1 cellular context compared by ENCODE assay signal in the genomic region with DNA sequence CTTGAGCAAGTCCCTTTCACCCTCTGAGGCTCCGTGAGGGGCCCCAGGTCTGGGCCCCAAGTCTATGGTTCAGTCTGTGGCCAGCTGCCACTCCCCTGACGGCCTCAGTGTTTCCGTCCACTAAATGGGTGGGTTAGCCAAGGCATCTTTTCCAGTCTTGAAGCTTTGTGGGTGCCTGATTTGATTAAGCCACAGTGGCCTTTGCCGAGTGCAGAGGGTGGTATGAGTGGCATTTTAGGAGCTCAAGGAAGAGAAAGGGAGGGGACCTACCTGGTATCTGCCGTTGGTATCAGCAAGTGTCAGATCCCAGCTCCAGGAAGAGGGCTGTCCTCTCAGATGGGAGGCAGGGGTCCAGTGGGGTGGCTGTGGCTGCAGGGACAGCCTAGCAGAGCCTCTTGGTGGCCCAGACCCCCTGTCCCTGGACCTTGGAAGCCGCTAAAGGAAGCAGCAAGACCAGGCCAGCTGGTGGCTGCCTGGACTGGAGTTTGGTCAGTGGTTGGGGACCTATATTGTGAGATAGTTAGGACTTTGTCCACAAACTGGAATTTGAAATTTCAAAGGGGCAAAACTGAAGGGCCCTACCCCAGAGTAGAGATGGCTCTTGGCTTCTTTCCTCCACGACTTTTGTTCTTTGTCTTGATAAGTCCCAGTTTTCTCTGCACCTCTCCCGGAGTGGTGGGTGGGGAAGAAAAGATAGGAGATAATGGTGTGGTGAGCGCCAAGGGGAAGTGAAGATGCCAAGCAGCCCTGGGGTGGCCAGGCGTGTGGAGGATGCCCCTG.
A peak's percentile ranks its signal among the peaks of the same experiment; 100 is the strongest.
TF ChIP-seq lines count a peak whose summit lies in the region.

No MANE protein-coding gene starts in this region.

TF ChIP-seq in HepG2, 621 proteins besides CTCF, POLR2A, EP300 and RAD21 (continued from another document and continues in another):
- TF ChIP-seq ZBED4 (CRISPR knock-in tag; IDR thresholded peaks at IDR 0.05; ENCODE audit: borderline replicate concordance) (peak; percentile 71), RXRA (CRISPR knock-in tag; IDR thresholded peaks at IDR 0.05) (no peak), ZNF713 (CRISPR knock-in tag; IDR thresholded peaks at IDR 0.05) (peak; percentile 80; the same call in 1 of the 2 replicates), FLYWCH1 (CRISPR knock-in tag; IDR thresholded peaks at IDR 0.05) (no peak), KLF12 (CRISPR knock-in tag; IDR thresholded peaks at IDR 0.05; ENCODE audit: borderline replicate concordance) (no peak), ZNF891 (CRISPR knock-in tag; IDR thresholded peaks at IDR 0.05) (no peak), ZNF510 (CRISPR knock-in tag; IDR thresholded peaks at IDR 0.05; ENCODE audit: low read depth) (no peak), ADNP (CRISPR knock-in tag; IDR thresholded peaks at IDR 0.05) (peak; percentile 99), NR0B2 (CRISPR knock-in tag; IDR thresholded peaks at IDR 0.05) (no peak; the same call in 1 of the 2 replicates), NR2F2 (IDR thresholded peaks at IDR 0.05; ENCODE audit: borderline replicate concordance, low read depth) (no peak), KAT8 (CRISPR knock-in tag; IDR thresholded peaks at IDR 0.05) (no peak), ZNF256 (CRISPR knock-in tag; conservative IDR thresholded peaks at IDR 0.05) (no peak), ARNT (IDR thresholded peaks at IDR 0.05) (no peak), ZSCAN12 (CRISPR knock-in tag; IDR thresholded peaks at IDR 0.05) (no peak), SRSF1 (optimal IDR thresholded peaks at IDR 0.05; ENCODE audit: low read depth, low read length) (peak; percentile 75), ZBTB4 (CRISPR knock-in tag; IDR thresholded peaks at IDR 0.05; ENCODE audit: borderline replicate concordance) (no peak; the same call in 1 of the 2 replicates), ZNF530 (CRISPR knock-in tag; IDR thresholded peaks at IDR 0.05; ENCODE audit: low read depth) (no peak), ZNF503 (CRISPR knock-in tag; IDR thresholded peaks at IDR 0.05) (no peak), SYNCRIP (IDR thresholded peaks at IDR 0.05; ENCODE audit: insufficient read depth, low read depth, low read length) (no peak), TRIM22 (IDR thresholded peaks at IDR 0.05) (no peak), ZNF260 (CRISPR knock-in tag; IDR thresholded peaks at IDR 0.05; ENCODE audit: borderline replicate concordance, low read depth) (no peak; the same call in 1 of the 2 replicates), SP140L (CRISPR knock-in tag; IDR thresholded peaks at IDR 0.05; ENCODE audit: borderline replicate concordance) (no peak), NFKB2 (CRISPR knock-in tag; IDR thresholded peaks at IDR 0.05; ENCODE audit: borderline replicate concordance) (no peak), ZNF576 (CRISPR knock-in tag; IDR thresholded peaks at IDR 0.05) (no peak), ELK4 (CRISPR knock-in tag; IDR thresholded peaks at IDR 0.05; ENCODE audit: borderline replicate concordance) (no peak)
- TF ChIP-seq, protein P1, sequence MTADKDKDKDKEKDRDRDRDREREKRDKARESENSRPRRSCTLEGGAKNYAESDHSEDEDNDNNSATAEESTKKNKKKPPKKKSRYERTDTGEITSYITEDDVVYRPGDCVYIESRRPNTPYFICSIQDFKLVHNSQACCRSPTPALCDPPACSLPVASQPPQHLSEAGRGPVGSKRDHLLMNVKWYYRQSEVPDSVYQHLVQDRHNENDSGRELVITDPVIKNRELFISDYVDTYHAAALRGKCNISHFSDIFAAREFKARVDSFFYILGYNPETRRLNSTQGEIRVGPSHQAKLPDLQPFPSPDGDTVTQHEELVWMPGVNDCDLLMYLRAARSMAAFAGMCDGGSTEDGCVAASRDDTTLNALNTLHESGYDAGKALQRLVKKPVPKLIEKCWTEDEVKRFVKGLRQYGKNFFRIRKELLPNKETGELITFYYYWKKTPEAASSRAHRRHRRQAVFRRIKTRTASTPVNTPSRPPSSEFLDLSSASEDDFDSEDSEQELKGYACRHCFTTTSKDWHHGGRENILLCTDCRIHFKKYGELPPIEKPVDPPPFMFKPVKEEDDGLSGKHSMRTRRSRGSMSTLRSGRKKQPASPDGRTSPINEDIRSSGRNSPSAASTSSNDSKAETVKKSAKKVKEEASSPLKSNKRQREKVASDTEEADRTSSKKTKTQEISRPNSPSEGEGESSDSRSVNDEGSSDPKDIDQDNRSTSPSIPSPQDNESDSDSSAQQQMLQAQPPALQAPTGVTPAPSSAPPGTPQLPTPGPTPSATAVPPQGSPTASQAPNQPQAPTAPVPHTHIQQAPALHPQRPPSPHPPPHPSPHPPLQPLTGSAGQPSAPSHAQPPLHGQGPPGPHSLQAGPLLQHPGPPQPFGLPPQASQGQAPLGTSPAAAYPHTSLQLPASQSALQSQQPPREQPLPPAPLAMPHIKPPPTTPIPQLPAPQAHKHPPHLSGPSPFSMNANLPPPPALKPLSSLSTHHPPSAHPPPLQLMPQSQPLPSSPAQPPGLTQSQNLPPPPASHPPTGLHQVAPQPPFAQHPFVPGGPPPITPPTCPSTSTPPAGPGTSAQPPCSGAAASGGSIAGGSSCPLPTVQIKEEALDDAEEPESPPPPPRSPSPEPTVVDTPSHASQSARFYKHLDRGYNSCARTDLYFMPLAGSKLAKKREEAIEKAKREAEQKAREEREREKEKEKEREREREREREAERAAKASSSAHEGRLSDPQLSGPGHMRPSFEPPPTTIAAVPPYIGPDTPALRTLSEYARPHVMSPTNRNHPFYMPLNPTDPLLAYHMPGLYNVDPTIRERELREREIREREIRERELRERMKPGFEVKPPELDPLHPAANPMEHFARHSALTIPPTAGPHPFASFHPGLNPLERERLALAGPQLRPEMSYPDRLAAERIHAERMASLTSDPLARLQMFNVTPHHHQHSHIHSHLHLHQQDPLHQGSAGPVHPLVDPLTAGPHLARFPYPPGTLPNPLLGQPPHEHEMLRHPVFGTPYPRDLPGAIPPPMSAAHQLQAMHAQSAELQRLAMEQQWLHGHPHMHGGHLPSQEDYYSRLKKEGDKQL (CRISPR knock-in tag; IDR thresholded peaks at IDR 0.05; ENCODE audit: low read depth), result no peak
- TF ChIP-seq, protein P2, sequence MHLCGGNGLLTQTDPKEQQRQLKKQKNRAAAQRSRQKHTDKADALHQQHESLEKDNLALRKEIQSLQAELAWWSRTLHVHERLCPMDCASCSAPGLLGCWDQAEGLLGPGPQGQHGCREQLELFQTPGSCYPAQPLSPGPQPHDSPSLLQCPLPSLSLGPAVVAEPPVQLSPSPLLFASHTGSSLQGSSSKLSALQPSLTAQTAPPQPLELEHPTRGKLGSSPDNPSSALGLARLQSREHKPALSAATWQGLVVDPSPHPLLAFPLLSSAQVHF (CRISPR knock-in tag; IDR thresholded peaks at IDR 0.05), result no peak
- TF ChIP-seq, protein P3, sequence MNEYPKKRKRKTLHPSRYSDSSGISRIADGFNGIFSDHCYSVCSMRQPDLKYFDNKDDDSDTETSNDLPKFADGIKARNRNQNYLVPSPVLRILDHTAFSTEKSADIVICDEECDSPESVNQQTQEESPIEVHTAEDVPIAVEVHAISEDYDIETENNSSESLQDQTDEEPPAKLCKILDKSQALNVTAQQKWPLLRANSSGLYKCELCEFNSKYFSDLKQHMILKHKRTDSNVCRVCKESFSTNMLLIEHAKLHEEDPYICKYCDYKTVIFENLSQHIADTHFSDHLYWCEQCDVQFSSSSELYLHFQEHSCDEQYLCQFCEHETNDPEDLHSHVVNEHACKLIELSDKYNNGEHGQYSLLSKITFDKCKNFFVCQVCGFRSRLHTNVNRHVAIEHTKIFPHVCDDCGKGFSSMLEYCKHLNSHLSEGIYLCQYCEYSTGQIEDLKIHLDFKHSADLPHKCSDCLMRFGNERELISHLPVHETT (CRISPR knock-in tag; conservative IDR thresholded peaks at IDR 0.05), result no peak
- TF ChIP-seq, protein P4, sequence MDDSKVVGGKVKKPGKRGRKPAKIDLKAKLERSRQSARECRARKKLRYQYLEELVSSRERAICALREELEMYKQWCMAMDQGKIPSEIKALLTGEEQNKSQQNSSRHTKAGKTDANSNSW (CRISPR knock-in tag; IDR thresholded peaks at IDR 0.05; ENCODE audit: borderline replicate concordance), result no peak
- TF ChIP-seq, protein P5, sequence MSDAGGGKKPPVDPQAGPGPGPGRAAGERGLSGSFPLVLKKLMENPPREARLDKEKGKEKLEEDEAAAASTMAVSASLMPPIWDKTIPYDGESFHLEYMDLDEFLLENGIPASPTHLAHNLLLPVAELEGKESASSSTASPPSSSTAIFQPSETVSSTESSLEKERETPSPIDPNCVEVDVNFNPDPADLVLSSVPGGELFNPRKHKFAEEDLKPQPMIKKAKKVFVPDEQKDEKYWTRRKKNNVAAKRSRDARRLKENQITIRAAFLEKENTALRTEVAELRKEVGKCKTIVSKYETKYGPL (CRISPR knock-in tag; IDR thresholded peaks at IDR 0.05), result no peak
